ENCODE assay signal across 17 cellular contexts in the genomic region with DNA sequence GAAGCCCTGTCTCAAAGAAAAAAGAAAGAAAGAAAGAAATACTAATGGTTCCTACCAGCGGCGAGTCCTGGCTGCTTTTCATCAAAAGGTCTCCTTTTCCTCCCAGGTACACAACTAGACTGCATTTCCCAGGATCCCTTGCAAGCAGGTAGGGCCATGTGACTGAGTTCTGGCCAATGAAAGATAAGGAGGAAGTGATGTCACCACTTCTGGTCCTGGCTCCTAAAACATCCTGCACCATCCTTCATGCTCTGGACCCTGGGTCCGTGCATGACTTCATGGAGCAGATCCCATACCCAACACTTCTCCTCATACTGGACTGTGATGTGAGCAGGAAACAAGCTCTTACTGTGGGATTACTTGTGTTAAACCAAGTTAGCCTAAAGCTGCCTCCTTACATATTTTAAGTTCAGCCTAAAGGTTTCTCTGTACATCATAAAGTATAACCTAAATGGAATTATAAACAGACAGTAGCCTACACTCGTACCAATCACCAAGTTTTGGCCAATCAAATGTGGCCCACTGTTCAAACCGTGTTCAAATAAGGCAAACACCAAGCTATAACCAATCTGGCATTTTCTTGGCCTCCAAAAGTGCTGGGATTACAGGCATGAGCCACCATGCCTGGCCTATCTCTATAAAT. TPM values are rescaled to one million over a fixed set of nuclear protein-coding genes. Genes with fewer than 3 reads are reported as not detected.
DNase-seq lines count a peak whose midpoint lies in the region; ATAC-seq, FAIRE-seq and TF ChIP-seq lines count a peak whose summit lies in the region.
"Had no signal": no experiment of that assay in that cellular context is flagged by ENCODE, and none has a peak within 500 bp of the region (broad histone marks: within the 10 kb centered on the region; RNA-seq: fewer than 3 reads in every experiment).

No MANE protein-coding gene starts in this region.

- H3K27me3 ChIP-seq in KMS-11 (ENCODE audit: insufficient read depth, low read depth) (peaks cover 76% of the 10 kb centered on the region), HepG2 (ENCODE audit: control insufficient read depth in 1 of 2, insufficient read depth in 2 of 2, low read length in 2 of 2) (peaks cover 0 to 4% of the 10 kb centered on the region in 2 experiments; a peak in 3 of 5 replicates)

- ATAC-seq in HepG2 (peak; percentile 16; the same call in 2 of the 3 replicates), HG03159 (IDR thresholded peaks at IDR 0.05; ENCODE audit: unreplicated experiment) (no peak)
- ATAC-seq: activated naive CD8-positive, alpha-beta T cell treated with anti-CD3 and anti-CD28 coated beads, Interleukin-2, amount 50 U/mL, for 24 hours had no signal

- no TSS peak for BruUV-seq in HepG2 (replicated peaks; lab: Mats Ljungman, UMichigan)

- FAIRE-seq in HepG2 (lab: Jason Lieb, UNC) = peak; percentile 56
- FAIRE-seq: G401.6, HTR-8/SVneo had no signal

- no peak for TF ChIP-seq EP300 in HepG2 (IDR thresholded peaks at IDR 0.05; ENCODE audit: low read depth in 2 of 2, low read length in 2 of 2)
- no peak for TF ChIP-seq EP300 in HepG2 (CRISPR knock-in tag; IDR thresholded peaks at IDR 0.05; ENCODE audit: borderline replicate concordance)

- peak; percentile 7 for DNase-seq in NCI-H1105 treated with DMSO at 0.1 percent for 48 hours (lab: John Stamatoyannopoulos, UW)
- no peak for DNase-seq in NCI-H1105 (lab: John Stamatoyannopoulos, UW)
- DNase-seq in RWPE1 (ENCODE audit: low spot score) = peak; percentile 70
- peak; percentile 36 for DNase-seq in HepG2 (ENCODE audit: low spot score)
- DNase-seq in NOMO-1 treated with dmso at 0.1 percent for 144 hours (lab: John Stamatoyannopoulos, UW; ENCODE audit: unreplicated experiment) = no peak
- no peak for DNase-seq in GF-D8 (lab: John Stamatoyannopoulos, UW)
- DNase-seq: ACHN; activated CD4-positive, alpha-beta T cell treated with anti-CD3 and anti-CD28 coated beads, Interleukin-2, amount 50 U/mL, for 48 hours; activated naive CD8-positive, alpha-beta T cell treated with anti-CD3 and anti-CD28 coated beads, Interleukin-2, amount 50 U/mL, for 24 hours; CD4-positive, alpha-beta memory T cell; effector CD8-positive, alpha-beta T cell; NCI-H1417 treated with DMSO at 0.1 percent for 48 hours; NCI-H774 had no signal

- in situ Hi-C loops in HepG2 (cut with HindIII; ENCODE audit: extremely low pct_ligation_motif_present, low pct_unique_long_range_greater_than_20kb) = no loop called here

- TF ChIP-seq CTCF in KMS-11 (conservative IDR thresholded peaks at IDR 0.05; ENCODE audit: low read depth, low read length) (no peak), RWPE1 (conservative IDR thresholded peaks at IDR 0.05; ENCODE audit: low read depth) (no peak), HepG2 (CRISPR knock-in tag; IDR thresholded peaks at IDR 0.05) (no peak)

- no peak overlapping the region for H3K27ac ChIP-seq in KMS-11
- no peak overlapping the region for H3K27ac ChIP-seq in RWPE1
- no peak overlapping the region for H3K27ac ChIP-seq in HepG2 (ENCODE audit: extremely low read length, insufficient read depth, low read length)

- H3K9ac ChIP-seq in KMS-11 (no peak overlapping the region), HepG2 (ENCODE audit: insufficient read depth, low read depth, low read length) (no peak overlapping the region)

- 85% methylated on average over 5 of the region's 5 CpGs for WGBS in HepG2 (ENCODE audit: low lambda C conversion rate)

- no peaks in the 10 kb centered on the region for H3K36me3 ChIP-seq in KMS-11 (ENCODE audit: insufficient read depth)
- H3K36me3 ChIP-seq in HepG2 (replicated peaks in 1 of 2; ENCODE audit: control insufficient read depth in 1 of 2, insufficient read depth in 2 of 2, low read length in 2 of 2) = no peaks in the 10 kb centered on the region

- H2AFZ ChIP-seq in KMS-11 (ENCODE audit: low read depth) = peak overlapping the region; percentile 48; the same call in 1 of the 2 replicates
- no peak overlapping the region for H2AFZ ChIP-seq in HepG2 (ENCODE audit: low read length)

- POLR2A ChIA-PET in RWPE1 (lab: Yijun Ruan, JAX; ENCODE audit: low non-redundant PET) = no interaction called here
- POLR2A ChIA-PET in HepG2 (lab: Yijun Ruan, JAX) = no interaction called here

- no peaks in the 10 kb centered on the region for H3K9me3 ChIP-seq in HepG2 (ENCODE audit: low read length)

- H3K4me3 ChIP-seq in KMS-11 (IDR thresholded peaks at IDR 0.05; ENCODE audit: insufficient read depth, low read depth, low read length) = no peak overlapping the region
- H3K4me3 ChIP-seq in HepG2 (replicated peaks in 1 of 3; ENCODE audit: insufficient read depth in 1 of 3, low read depth in 2 of 3, low read length in 3 of 3) = no peak overlapping the region

- no peak for TF ChIP-seq POLR2A in HepG2 (IDR thresholded peaks at IDR 0.05; ENCODE audit: insufficient read depth in 1 of 2, low read depth in 2 of 2, low read length in 2 of 2)

- no peaks in the 10 kb centered on the region for H3K4me1 ChIP-seq in KMS-11 (ENCODE audit: low read depth, poor library complexity, severe bottlenecking)
- peaks cover 28% of the 10 kb centered on the region for H3K4me1 ChIP-seq in HepG2 (ENCODE audit: insufficient read depth, low read length)

- TF ChIP-seq RAD21 in HepG2 (CRISPR knock-in tag; IDR thresholded peaks at IDR 0.05) = no peak

- intact Hi-C loops in HepG2 (cut with micrococcal nuclease; ENCODE audit: unreplicated experiment) = no loop called here

- H3K4me2 ChIP-seq in KMS-11 (no peak overlapping the region), HepG2 (ENCODE audit: low read depth, low read length) (no peak overlapping the region)

- CTCF ChIA-PET in RWPE1 (lab: Yijun Ruan, JAX) = no interaction called here
- CTCF ChIA-PET in HepG2 (lab: Yijun Ruan, JAX; ENCODE audit: low intra/inter-chr PET ratio, low total read pairs) = no interaction called here

- H3K79me2 ChIP-seq in KMS-11 (ENCODE audit: insufficient read depth, low read depth) (no peaks in the 10 kb centered on the region), HepG2 (ENCODE audit: insufficient read depth, low read length) (no peaks in the 10 kb centered on the region)

- H4K20me1 ChIP-seq in KMS-11 (ENCODE audit: insufficient read depth) = no peaks in the 10 kb centered on the region
- no peaks in the 10 kb centered on the region for H4K20me1 ChIP-seq in HepG2 (ENCODE audit: insufficient read depth, low read length)

TF ChIP-seq in HepG2, 621 proteins besides CTCF, POLR2A, EP300 and RAD21 (continues in another document):
- peak; percentile 28; the same call in 1 of the 2 replicates for TF ChIP-seq ELF1 (CRISPR knock-in tag; IDR thresholded peaks at IDR 0.05)
- peak; percentile 51 for TF ChIP-seq ATF1 (CRISPR knock-in tag; IDR thresholded peaks at IDR 0.05)
- TF ChIP-seq NFYC (CRISPR knock-in tag; IDR thresholded peaks at IDR 0.05) = peak; percentile 84
- peak; percentile 91 for TF ChIP-seq THAP11 (CRISPR knock-in tag; IDR thresholded peaks at IDR 0.05)
- no peak for TF ChIP-seq GTF3A (CRISPR knock-in tag; conservative IDR thresholded peaks at IDR 0.05)
- TF ChIP-seq ZNF350 (CRISPR knock-in tag; IDR thresholded peaks at IDR 0.05; ENCODE audit: borderline replicate concordance, low read depth) = peak; percentile 65
- TF ChIP-seq, protein P1, sequence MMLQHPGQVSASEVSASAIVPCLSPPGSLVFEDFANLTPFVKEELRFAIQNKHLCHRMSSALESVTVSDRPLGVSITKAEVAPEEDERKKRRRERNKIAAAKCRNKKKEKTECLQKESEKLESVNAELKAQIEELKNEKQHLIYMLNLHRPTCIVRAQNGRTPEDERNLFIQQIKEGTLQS (CRISPR knock-in tag; IDR thresholded peaks at IDR 0.05) = no peak
- TF ChIP-seq NR3C1 (CRISPR knock-in tag; IDR thresholded peaks at IDR 0.05) = no peak
- TF ChIP-seq CREM (IDR thresholded peaks at IDR 0.05) = peak; percentile 68; the same call in 1 of the 2 replicates
- TF ChIP-seq CREM (CRISPR knock-in tag; IDR thresholded peaks at IDR 0.05) = no peak
- TF ChIP-seq ZNF143 (CRISPR knock-in tag; IDR thresholded peaks at IDR 0.05) = peak; percentile 86
- TF ChIP-seq CREB1 (IDR thresholded peaks at IDR 0.05) = peak; percentile 52
- peak; percentile 90 for TF ChIP-seq CREB1 (CRISPR knock-in tag; IDR thresholded peaks at IDR 0.05)
- TF ChIP-seq GABPA (IDR thresholded peaks at IDR 0.05; ENCODE audit: low read depth, low read length) = peak; percentile 51; the same call in 1 of the 2 replicates
- peak; percentile 89 for TF ChIP-seq GABPA (CRISPR knock-in tag; IDR thresholded peaks at IDR 0.05; ENCODE audit: low read depth)

RNA-seq across cellular contexts. Expression of a gene that starts 30.2 kb away (rescaled TPM):
- 40.0 and 42.7 TPM in 2 replicates for total RNA-seq in HepG2 (2016; rRNA removed; fragmentation: Illumina TruSeq; extraction: Trizol)
- total RNA-seq in HepG2 (2016; cell fraction: cytosol; rRNA removed; fragmentation: Illumina TruSeq; extraction: Trizol; ENCODE audit: low read depth) = 6.3 and 7.8 TPM in 2 replicates
- 36.9 and 42.9 TPM in 2 replicates for total RNA-seq in HepG2 (2016; cell fraction: insoluble cytoplasmic fraction; rRNA removed; fragmentation: Illumina TruSeq; extraction: Trizol)
- total RNA-seq in HepG2 (2016; cell fraction: membrane; rRNA removed; fragmentation: Illumina TruSeq; extraction: Trizol) = 18.7 and 20.2 TPM in 2 replicates
- 29.1 and 31.8 TPM in 2 replicates for total RNA-seq in HepG2 (2016; cell fraction: nucleus; rRNA removed; fragmentation: Illumina TruSeq; extraction: Trizol)
- 28.7 and 45.9 TPM in 2 replicates for polyA plus RNA-seq in HepG2 (2011; rRNA removed)
- polyA plus RNA-seq in HepG2 (2011; cell fraction: cytosol; rRNA removed) = 19.2 and 22.5 TPM in 2 replicates
- 87.0 and 120 TPM in 2 replicates for polyA plus RNA-seq in HepG2 (2011; cell fraction: nucleus; rRNA removed)
- 32.5 and 37.6 TPM in 2 replicates for polyA plus RNA-seq in HepG2 (2012)
- polyA plus RNA-seq in HepG2 (2016; cell fraction: cytosol; fragmentation: Illumina TruSeq; extraction: Trizol; ENCODE audit: low read depth) = 4.9 and 5.9 TPM in 2 replicates
- polyA plus RNA-seq in HepG2 (2016; cell fraction: insoluble cytoplasmic fraction; fragmentation: Illumina TruSeq; extraction: Trizol; ENCODE audit: low read depth) = 52.7 and 56.2 TPM in 2 replicates
- 13.3 and 13.7 TPM in 2 replicates for polyA plus RNA-seq in HepG2 (2016; cell fraction: membrane; fragmentation: Illumina TruSeq; extraction: Trizol; ENCODE audit: low read depth)
- 67.5 and 77.3 TPM in 2 replicates for polyA plus RNA-seq in HepG2 (2016; cell fraction: nucleus; fragmentation: Illumina TruSeq; extraction: Trizol; ENCODE audit: insufficient read depth, low read depth)
- polyA minus RNA-seq in HepG2 (2011; rRNA and poly(A)+ RNA removed; ENCODE audit: low replicate concordance) = 35.2 and 98.1 TPM in 2 replicates
- polyA minus RNA-seq in HepG2 (2011; cell fraction: cytosol; rRNA and poly(A)+ RNA removed) = 16.8 and 22.0 TPM in 2 replicates
- 26.3 and 38.8 TPM in 2 replicates for polyA minus RNA-seq in HepG2 (2011; cell fraction: nucleus; rRNA and poly(A)+ RNA removed)

Comparison
In these comparisons a context has a peak if more than half of its experiments do, and no peak if none do; other contexts are left out.
1. DNase-seq: peak in NCI-H1105 treated with DMSO at 0.1 percent for 48 hours (single experiment), RWPE1 (single experiment) and HepG2 (single experiment); none in NCI-H1105 (single experiment), NOMO-1 treated with dmso at 0.1 percent for 144 hours (single experiment) and GF-D8 (single experiment).